ENCODE assay signal across 8 cellular contexts in genomic region chr22:29310863-29311339, GRCh38. TPM values are rescaled to one million over a fixed set of nuclear protein-coding genes. Genes with fewer than 3 reads are reported as not detected.
DNase-seq lines count a peak whose midpoint lies in the region; ATAC-seq and TF ChIP-seq lines count a peak whose summit lies in the region.

No MANE protein-coding gene starts in this region.

- no peak for ATAC-seq in HG03457 (IDR thresholded peaks at IDR 0.05; ENCODE audit: unreplicated experiment)

- H3K36me3 Mint-ChIP-seq in activated T-helper 1 cell treated with anti-CD3 and anti-CD28 coated beads, Interleukin-12 subunit alpha, Interleukin-12 subunit beta, Interleukin-2, Interleukin-4 antibody, amounts not matched to agents 30 ng/mL and 10 ng/mL and 1 ng/mL, durations not matched to agents 14 hours and 24 hours and 36 hours (ENCODE audit: low read depth): no peaks in the 10 kb centered on the region

- H3K9me3 Mint-ChIP-seq in activated T-helper 1 cell treated with anti-CD3 and anti-CD28 coated beads, Interleukin-12 subunit alpha, Interleukin-12 subunit beta, Interleukin-2, Interleukin-4 antibody, amounts not matched to agents 30 ng/mL and 10 ng/mL and 1 ng/mL, durations not matched to agents 14 hours and 24 hours and 36 hours: no peaks in the 10 kb centered on the region

- peak overlapping the region; percentile 15 for H2AFZ ChIP-seq in neuronal stem cell (ENCODE audit: low read length)

- no peak overlapping the region for H3K4me3 Mint-ChIP-seq in activated T-helper 1 cell treated with anti-CD3 and anti-CD28 coated beads, Interleukin-12 subunit alpha, Interleukin-12 subunit beta, Interleukin-2, Interleukin-4 antibody, amounts not matched to agents 30 ng/mL and 10 ng/mL and 1 ng/mL, durations not matched to agents 14 hours and 24 hours and 36 hours

- intact Hi-C loops in activated T-helper 1 cell treated with anti-CD3 and anti-CD28 coated beads, Interleukin-12 subunit alpha, Interleukin-12 subunit beta, Interleukin-2, Interleukin-4 antibody, amounts not matched to agents 30 ng/mL and 10 ng/mL and 1 ng/mL, durations not matched to agents 14 hours and 24 hours and 36 hours (cut with micrococcal nuclease): no loop called here

- H3K36me3 ChIP-seq in neuronal stem cell (replicated peaks in 1 of 2; ENCODE audit: control insufficient read depth in 2 of 2, insufficient read depth in 2 of 2, low read length in 2 of 2): no peaks in the 10 kb centered on the region
- peaks cover 0 to 5% (median 0%) of the 10 kb centered on the region in 5 donors for H3K36me3 ChIP-seq in subcutaneous abdominal adipose tissue (ENCODE audit: control insufficient read depth in 5 of 5, insufficient read depth in 5 of 5, low read length in 5 of 5)

- H3K4me2 ChIP-seq in neuronal stem cell (ENCODE audit: insufficient read depth, low read length, poor library complexity, severe bottlenecking): peak overlapping the region; percentile 38

- H4K8ac ChIP-seq in neuronal stem cell (ENCODE audit: low read depth, low read length): no peak overlapping the region

- no peak overlapping the region for H3K14ac ChIP-seq in neuronal stem cell (ENCODE audit: low read length)

- H2BK5ac ChIP-seq in neuronal stem cell (ENCODE audit: low read length): peak overlapping the region; percentile 47

- H3K27ac Mint-ChIP-seq in activated T-helper 1 cell treated with anti-CD3 and anti-CD28 coated beads, Interleukin-12 subunit alpha, Interleukin-12 subunit beta, Interleukin-2, Interleukin-4 antibody, amounts not matched to agents 30 ng/mL and 10 ng/mL and 1 ng/mL, durations not matched to agents 14 hours and 24 hours and 36 hours: peak overlapping the region; percentile 58

- H3K27me3 Mint-ChIP-seq in activated T-helper 1 cell treated with anti-CD3 and anti-CD28 coated beads, Interleukin-12 subunit alpha, Interleukin-12 subunit beta, Interleukin-2, Interleukin-4 antibody, amounts not matched to agents 30 ng/mL and 10 ng/mL and 1 ng/mL, durations not matched to agents 14 hours and 24 hours and 36 hours (ENCODE audit: insufficient read depth): peaks cover 32% of the 10 kb centered on the region

- no peak overlapping the region for H3K4me3 ChIP-seq in fibroblast of villous mesenchyme (ENCODE audit: low read depth, low read length)
- peak overlapping the region in 1 of 2 donors; percentile 12 for H3K4me3 ChIP-seq in neuronal stem cell (ENCODE audit: low read length in 2 of 2)
- peak overlapping the region; percentile 29 to 52 (median 38) for H3K4me3 ChIP-seq in subcutaneous abdominal adipose tissue (ENCODE audit: low read depth in 1 of 5, low read length in 5 of 5)

- H4K91ac ChIP-seq in neuronal stem cell (ENCODE audit: low read depth, low read length, poor library complexity): peak overlapping the region; percentile 34

- peak overlapping the region; percentile 37 for H2BK120ac ChIP-seq in neuronal stem cell (ENCODE audit: low read depth, low read length)

- peak overlapping the region; percentile 84 for H3K18ac ChIP-seq in neuronal stem cell (ENCODE audit: low read length)

- H3K4ac ChIP-seq in neuronal stem cell (ENCODE audit: low read length): no peak overlapping the region

- DNase-seq in activated gamma-delta T cell treated with anti-CD3 and anti-CD28 coated beads, Interleukin-2, amount 50 U/mL, for 16 hours (ENCODE audit: low read depth): peak; percentile 10
- DNase-seq in activated gamma-delta T cell treated with Interleukin-2 at 50 U/mL for 16 hours: no peak
- DNase-seq in NOMO-1 (lab: John Stamatoyannopoulos, UW; ENCODE audit: unreplicated experiment in 2 of 2): peak; percentile 57 to 82
- DNase-seq in activated T-helper 1 cell treated with anti-CD3 and anti-CD28 coated beads, Interleukin-12 subunit alpha, Interleukin-12 subunit beta, Interleukin-2, Interleukin-4 antibody, amounts not matched to agents 30 ng/mL and 10 ng/mL and 1 ng/mL, durations not matched to agents 14 hours and 24 hours and 36 hours (ENCODE audit: low spot score): peak; percentile 53
- peak; percentile 98 for DNase-seq in fibroblast of villous mesenchyme (ENCODE audit: low read depth)
- peak; percentile 81 for DNase-seq in neuronal stem cell (ENCODE audit: low spot score)

- H2BK15ac ChIP-seq in neuronal stem cell (ENCODE audit: low read length): peak overlapping the region; percentile 49

- H3K9ac ChIP-seq in neuronal stem cell (ENCODE audit: low read depth, low read length, poor library complexity): no peak overlapping the region
- peak overlapping the region in 3 of 5 donors; percentile 23 to 66 (median 55) for H3K9ac ChIP-seq in subcutaneous abdominal adipose tissue (ENCODE audit: low read length in 5 of 5)

- H3K23ac ChIP-seq in neuronal stem cell (ENCODE audit: low read depth, low read length, poor library complexity): no peak overlapping the region

- H3K27ac ChIP-seq in neuronal stem cell (replicated peaks; ENCODE audit: low read length) (no peak overlapping the region), subcutaneous abdominal adipose tissue (ENCODE audit: low read depth, low read length) (peak overlapping the region; percentile 62)

- peak overlapping the region; percentile 78 for H2BK12ac ChIP-seq in neuronal stem cell (ENCODE audit: low read length)

- peaks cover 4% of the 10 kb centered on the region for H3K79me1 ChIP-seq in neuronal stem cell (ENCODE audit: low read depth, low read length)

- H3K9me3 ChIP-seq in neuronal stem cell (replicated peaks in 1 of 2; ENCODE audit: control insufficient read depth in 2 of 2, insufficient read depth in 1 of 2, low read depth in 1 of 2, low read length in 2 of 2) (peaks cover 0 to 5% of the 10 kb centered on the region in 2 donors), subcutaneous abdominal adipose tissue (ENCODE audit: control insufficient read depth in 5 of 5, low read length in 5 of 5) (no peaks in the 10 kb centered on the region)

- peaks cover 23 to 30% of the 10 kb centered on the region in 2 donors for H3K4me1 ChIP-seq in neuronal stem cell (ENCODE audit: control insufficient read depth in 2 of 2, insufficient read depth in 1 of 2, low read depth in 1 of 2, low read length in 2 of 2)
- peaks cover 16 to 91% (median 71%) of the 10 kb centered on the region in 5 donors for H3K4me1 ChIP-seq in subcutaneous abdominal adipose tissue (ENCODE audit: control insufficient read depth in 5 of 5, insufficient read depth in 5 of 5, low read length in 5 of 5)

- H3K4me1 Mint-ChIP-seq in activated T-helper 1 cell treated with anti-CD3 and anti-CD28 coated beads, Interleukin-12 subunit alpha, Interleukin-12 subunit beta, Interleukin-2, Interleukin-4 antibody, amounts not matched to agents 30 ng/mL and 10 ng/mL and 1 ng/mL, durations not matched to agents 14 hours and 24 hours and 36 hours (ENCODE audit: low read depth): peaks cover 12% of the 10 kb centered on the region

- H2AK5ac ChIP-seq in neuronal stem cell (ENCODE audit: low read depth, low read length): peak overlapping the region; percentile 89

- H3K27me3 ChIP-seq in neuronal stem cell (ENCODE audit: control insufficient read depth in 3 of 3, insufficient read depth in 3 of 3, low read depth in 1 of 3, low read length in 3 of 3): peaks cover 26 to 34% (median 29%) of the 10 kb centered on the region in 3 experiments
- H3K27me3 ChIP-seq in subcutaneous abdominal adipose tissue (ENCODE audit: control insufficient read depth in 5 of 5, insufficient read depth in 4 of 5, low read length in 5 of 5): peaks cover 8 to 21% (median 16%) of the 10 kb centered on the region in 5 donors

- no CpG with 5 or more reads among the region's 18 CpGs for WGBS in neuronal stem cell (ENCODE audit: extremely low coverage in 2 of 2, insufficient read length in 2 of 2, insufficient replicate concordance in 1 of 2), 2 donors

- no peak for TF ChIP-seq CTCF in fibroblast of villous mesenchyme (IDR thresholded peaks at IDR 0.05; ENCODE audit: insufficient read depth, low read depth, low read length)

RNA-seq across cellular contexts. Expression of gene GAS2L1, which starts 4.5 kb away (rescaled TPM):
- total RNA-seq in activated T-helper 1 cell treated with anti-CD3 and anti-CD28 coated beads, Interleukin-12 subunit alpha, Interleukin-12 subunit beta, Interleukin-2, Interleukin-4 antibody, amounts not matched to agents 30 ng/mL and 10 ng/mL and 1 ng/mL, durations not matched to agents 14 hours and 24 hours and 36 hours: 2.6 and 3.2 TPM in 2 replicates
- total RNA-seq in fibroblast of villous mesenchyme: 16.4 and 18.4 TPM in 2 replicates
- 7.7 TPM for polyA plus RNA-seq in neuronal stem cell (2013, experiment 1 of 2)
- 7.4 TPM for polyA plus RNA-seq in neuronal stem cell (2013, experiment 2 of 2)

RNA-seq across cellular contexts. Expression of gene RASL10A, which starts 4.6 kb away (rescaled TPM):
- 0.15 and 0.65 TPM in 2 replicates for total RNA-seq in activated T-helper 1 cell treated with anti-CD3 and anti-CD28 coated beads, Interleukin-12 subunit alpha, Interleukin-12 subunit beta, Interleukin-2, Interleukin-4 antibody, amounts not matched to agents 30 ng/mL and 10 ng/mL and 1 ng/mL, durations not matched to agents 14 hours and 24 hours and 36 hours
- total RNA-seq in fibroblast of villous mesenchyme: 0.86 TPM in 1 of 2 replicates, not detected in the other
- polyA plus RNA-seq in neuronal stem cell (2013, experiment 1 of 2): 0.56 TPM
- 0.53 TPM for polyA plus RNA-seq in neuronal stem cell (2013, experiment 2 of 2)

RNA-seq across cellular contexts. Expression of gene EWSR1, which starts 42.8 kb away (rescaled TPM):
- 454 and 463 TPM in 2 replicates for total RNA-seq in activated T-helper 1 cell treated with anti-CD3 and anti-CD28 coated beads, Interleukin-12 subunit alpha, Interleukin-12 subunit beta, Interleukin-2, Interleukin-4 antibody, amounts not matched to agents 30 ng/mL and 10 ng/mL and 1 ng/mL, durations not matched to agents 14 hours and 24 hours and 36 hours
- total RNA-seq in fibroblast of villous mesenchyme: 159 and 207 TPM in 2 replicates
- 271 TPM for polyA plus RNA-seq in neuronal stem cell (2013, experiment 1 of 2)
- 267 TPM for polyA plus RNA-seq in neuronal stem cell (2013, experiment 2 of 2)

RNA-seq across cellular contexts. Expression of gene RHBDD3, which starts 43.1 kb away (rescaled TPM):
- 53.3 and 59.4 TPM in 2 replicates for total RNA-seq in activated T-helper 1 cell treated with anti-CD3 and anti-CD28 coated beads, Interleukin-12 subunit alpha, Interleukin-12 subunit beta, Interleukin-2, Interleukin-4 antibody, amounts not matched to agents 30 ng/mL and 10 ng/mL and 1 ng/mL, durations not matched to agents 14 hours and 24 hours and 36 hours
- 22.9 and 24.5 TPM in 2 replicates for total RNA-seq in fibroblast of villous mesenchyme
- polyA plus RNA-seq in neuronal stem cell (2013, experiment 1 of 2): 25.1 TPM
- 24.1 TPM for polyA plus RNA-seq in neuronal stem cell (2013, experiment 2 of 2)
